ENCODE assay signal across 14 cellular contexts in genomic region chr4:133465022-133465421, GRCh38.
"Had no signal": no experiment of that assay in that cellular context is flagged by ENCODE, and none has a peak within 500 bp of the region (broad histone marks: within the 10 kb centered on the region; RNA-seq: fewer than 3 reads in every experiment).

No MANE protein-coding gene starts in this region.

- H3K27ac ChIP-seq: left lung had no signal

- DNase-seq: activated B cell treated with CpG ODN at 0.5 μM for 24 hours; activated CD4-positive, alpha-beta T cell treated with anti-CD3 and anti-CD28 coated beads for 48 hours; activated CD8-positive, alpha-beta T cell treated with anti-CD3 and anti-CD28 coated beads, Interleukin-2, amount 10 ng/mL, durations not matched to agents 7 days and 5 days; activated naive CD4-positive, alpha-beta T cell treated with Interleukin-2 at 50 U/mL for 16 hours; activated naive CD8-positive, alpha-beta T cell treated with anti-CD3 and anti-CD28 coated beads, Interleukin-2, amount 10 ng/mL, durations not matched to agents 7 days and 5 days; activated T-cell treated with anti-CD3 and anti-CD28 coated beads, Interleukin-2, amount 50 U/mL, for 24 hours; amygdala; left lung; occipital lobe; posterior cingulate gyrus; stimulated activated CD4-positive, alpha-beta T cell treated with anti-CD3 and anti-CD28 coated beads, Interleukin-12 subunit alpha, Interleukin-12 subunit beta, amount 100 ng/mL, for 4 hours; stimulated activated CD4-positive, alpha-beta T cell treated with anti-CD3 and anti-CD28 coated beads, Interleukin-1b, Interleukin-23, amount 100 ng/mL, for 48 hours; stimulated activated CD8-positive, alpha-beta memory T cell treated with anti-CD3 and anti-CD28 coated beads, Interleukin-4, amount 100 ng/mL, for 48 hours; stimulated activated naive CD4-positive, alpha-beta T cell had no signal

- H3K27me3 ChIP-seq: left lung had no signal

- H3K36me3 ChIP-seq: left lung had no signal

- H3K4me3 ChIP-seq: left lung had no signal

- H3K9me3 ChIP-seq: left lung had no signal
